16 cellular contexts compared by ENCODE assay signal in genomic region chr16:65576631-65577030, GRCh38.
DNase-seq lines count a peak whose midpoint lies in the region; ATAC-seq and TF ChIP-seq lines count a peak whose summit lies in the region.
"Had no signal": no experiment of that assay in that cellular context is flagged by ENCODE, and none has a peak within 500 bp of the region (broad histone marks: within the 10 kb centered on the region; RNA-seq: fewer than 3 reads in every experiment).

No MANE protein-coding gene starts in this region.

- H3K27me3 Mint-ChIP-seq in neural progenitor cell (ENCODE audit: insufficient read depth, low read depth): peaks cover 8% of the 10 kb centered on the region
- no peaks in the 10 kb centered on the region for H3K27me3 Mint-ChIP-seq in activated CD4-positive, alpha-beta memory T cell treated with anti-CD3 and anti-CD28 coated beads, Interleukin-2, amount 10 ng/mL, durations not matched to agents 7 days and 5 days
- H3K27me3 Mint-ChIP-seq: activated naive CD8-positive, alpha-beta T cell treated with anti-CD3 and anti-CD28 coated beads for 36 hours; effector memory CD8-positive, alpha-beta T cell had no signal

- TF ChIP-seq CTCF in cardiac muscle cell (IDR thresholded peaks at IDR 0.05; ENCODE audit: low read depth, low read length) (peak; percentile 4), NB4 (IDR thresholded peaks at IDR 0.05; ENCODE audit: low read depth, low read length) (peak; percentile 31), neural progenitor cell (IDR thresholded peaks at IDR 0.05) (peak; percentile 52)

- H3K9me3 ChIP-seq in cardiac muscle cell (ENCODE audit: low read depth): no peaks in the 10 kb centered on the region
- no peaks in the 10 kb centered on the region for H3K9me3 ChIP-seq in neural progenitor cell (ENCODE audit: low read depth)

- no peaks in the 10 kb centered on the region for H4K20me1 ChIP-seq in neural progenitor cell (ENCODE audit: low read depth)

- H2AFZ ChIP-seq in neural progenitor cell (replicated peaks): peak overlapping the region; percentile 20

- H3K4me1 ChIP-seq in cardiac muscle cell (ENCODE audit: low read depth) (peaks cover 4% of the 10 kb centered on the region), neural progenitor cell (peaks cover 9% of the 10 kb centered on the region)

- POLR2A ChIA-PET in activated CD4-positive, alpha-beta memory T cell treated with anti-CD3 and anti-CD28 coated beads, Interleukin-2, amount 10 ng/mL, durations not matched to agents 7 days and 5 days (lab: Charles Lee): no interaction called here

- no peak for ATAC-seq in GM19455 (IDR thresholded peaks at IDR 0.05; ENCODE audit: unreplicated experiment)
- ATAC-seq: CD8-positive, alpha-beta T cell; effector memory CD8-positive, alpha-beta T cell; stimulated activated effector memory CD8-positive, alpha-beta T cell treated with anti-CD3 and anti-CD28 coated beads, Interleukin-12 subunit alpha, Interleukin-12 subunit beta, amount 100 ng/mL, for 72 hours had no signal

- H3K4me3 Mint-ChIP-seq in neural progenitor cell: no peak overlapping the region
- no peak overlapping the region for H3K4me3 Mint-ChIP-seq in activated CD4-positive, alpha-beta memory T cell treated with anti-CD3 and anti-CD28 coated beads, Interleukin-2, amount 10 ng/mL, durations not matched to agents 7 days and 5 days
- H3K4me3 Mint-ChIP-seq: activated naive CD8-positive, alpha-beta T cell treated with anti-CD3 and anti-CD28 coated beads for 36 hours; CD8-positive, alpha-beta T cell; effector memory CD8-positive, alpha-beta T cell; stimulated activated effector memory CD8-positive, alpha-beta T cell treated with anti-CD3 and anti-CD28 coated beads, Interleukin-12 subunit alpha, Interleukin-12 subunit beta, amount 100 ng/mL, for 72 hours had no signal

- H3K4me3 ChIP-seq in cardiac muscle cell: no peak overlapping the region
- no peak overlapping the region for H3K4me3 ChIP-seq in NB4 (ENCODE audit: low read depth, low read length)
- H3K4me3 ChIP-seq in neural progenitor cell: no peak overlapping the region

- peaks cover 14% of the 10 kb centered on the region for H3K4me1 Mint-ChIP-seq in neural progenitor cell
- no peaks in the 10 kb centered on the region for H3K4me1 Mint-ChIP-seq in activated CD4-positive, alpha-beta memory T cell treated with anti-CD3 and anti-CD28 coated beads, Interleukin-2, amount 10 ng/mL, durations not matched to agents 7 days and 5 days
- H3K4me1 Mint-ChIP-seq: activated naive CD8-positive, alpha-beta T cell treated with anti-CD3 and anti-CD28 coated beads for 36 hours; stimulated activated effector memory CD8-positive, alpha-beta T cell treated with anti-CD3 and anti-CD28 coated beads, Interleukin-12 subunit alpha, Interleukin-12 subunit beta, amount 100 ng/mL, for 72 hours had no signal

- no peak overlapping the region for H3K27ac ChIP-seq in cardiac muscle cell
- H3K27ac ChIP-seq in neural progenitor cell: no peak overlapping the region

- H3K4me2 ChIP-seq in neural progenitor cell: no peak overlapping the region

- CTCF ChIA-PET in activated CD4-positive, alpha-beta memory T cell treated with anti-CD3 and anti-CD28 coated beads, Interleukin-2, amount 10 ng/mL, durations not matched to agents 7 days and 5 days (lab: Charles Lee): no interaction called here

- H3F3A ChIP-seq in neural progenitor cell (ENCODE audit: low read depth): peaks cover 7% of the 10 kb centered on the region

- peaks cover 2% of the 10 kb centered on the region for H3K36me3 Mint-ChIP-seq in neural progenitor cell
- no peaks in the 10 kb centered on the region for H3K36me3 Mint-ChIP-seq in activated CD4-positive, alpha-beta memory T cell treated with anti-CD3 and anti-CD28 coated beads, Interleukin-2, amount 10 ng/mL, durations not matched to agents 7 days and 5 days (ENCODE audit: low read depth)
- H3K36me3 Mint-ChIP-seq: activated naive CD8-positive, alpha-beta T cell treated with anti-CD3 and anti-CD28 coated beads for 36 hours; CD8-positive, alpha-beta T cell; stimulated activated effector memory CD8-positive, alpha-beta T cell treated with anti-CD3 and anti-CD28 coated beads, Interleukin-12 subunit alpha, Interleukin-12 subunit beta, amount 100 ng/mL, for 72 hours had no signal

- TF ChIP-seq POLR2A in NB4 (IDR thresholded peaks at IDR 0.05; ENCODE audit: extremely low read depth, insufficient read length): no peak

- H3K27ac Mint-ChIP-seq in neural progenitor cell: no peak overlapping the region
- H3K27ac Mint-ChIP-seq in activated CD4-positive, alpha-beta memory T cell treated with anti-CD3 and anti-CD28 coated beads, Interleukin-2, amount 10 ng/mL, durations not matched to agents 7 days and 5 days: no peak overlapping the region
- H3K27ac Mint-ChIP-seq: activated naive CD8-positive, alpha-beta T cell treated with anti-CD3 and anti-CD28 coated beads for 36 hours; CD8-positive, alpha-beta T cell; effector memory CD8-positive, alpha-beta T cell; stimulated activated effector memory CD8-positive, alpha-beta T cell treated with anti-CD3 and anti-CD28 coated beads, Interleukin-12 subunit alpha, Interleukin-12 subunit beta, amount 100 ng/mL, for 72 hours had no signal

- H3K36me3 ChIP-seq in cardiac muscle cell (no peaks in the 10 kb centered on the region), neural progenitor cell (no peaks in the 10 kb centered on the region)

- no peaks in the 10 kb centered on the region for H3K79me2 ChIP-seq in neural progenitor cell (ENCODE audit: low read depth)

- H3K9ac ChIP-seq in neural progenitor cell: no peak overlapping the region

- peak in 1 of 2 donors; percentile 10 for DNase-seq in cardiac muscle cell (ENCODE audit: low read depth in 1 of 2, low spot score in 1 of 2)
- no peak for DNase-seq in cardiac septum (ENCODE audit: low spot score)
- DNase-seq in NB4 (ENCODE audit: low read depth): peak; percentile 26
- DNase-seq in ecto neural progenitor cell (ENCODE audit: low spot score): peak; percentile 54
- DNase-seq in neural progenitor cell (ENCODE audit: low spot score): peak; percentile 70
- DNase-seq in LoVo (ENCODE audit: low spot score): no peak
- DNase-seq in activated CD4-positive, alpha-beta memory T cell treated with anti-CD3 and anti-CD28 coated beads, Interleukin-2, amount 10 ng/mL, durations not matched to agents 7 days and 5 days: no peak
- DNase-seq: ACHN; activated naive CD8-positive, alpha-beta T cell treated with anti-CD3 and anti-CD28 coated beads for 36 hours; CD8-positive, alpha-beta T cell; DMS79 treated with DMSO at 0.1 percent for 48 hours; effector memory CD8-positive, alpha-beta T cell; NCI-H187; NCI-H446 treated with DMSO at 0.1 percent for 48 hours had no signal

- H3K9me3 Mint-ChIP-seq in neural progenitor cell: no peaks in the 10 kb centered on the region
- peaks cover 8% of the 10 kb centered on the region for H3K9me3 Mint-ChIP-seq in activated CD4-positive, alpha-beta memory T cell treated with anti-CD3 and anti-CD28 coated beads, Interleukin-2, amount 10 ng/mL, durations not matched to agents 7 days and 5 days
- H3K9me3 Mint-ChIP-seq: activated naive CD8-positive, alpha-beta T cell treated with anti-CD3 and anti-CD28 coated beads for 36 hours; CD8-positive, alpha-beta T cell had no signal

- no peaks in the 10 kb centered on the region for H3K27me3 ChIP-seq in cardiac muscle cell
- no peaks in the 10 kb centered on the region for H3K27me3 ChIP-seq in neural progenitor cell

- intact Hi-C loops in cardiac septum (cut with DNase I): no loop called here

Comparison
In these comparisons a context has a peak if more than half of its experiments do, and no peak if none do; other contexts are left out.
1. DNase-seq: peak in NB4 (single experiment), ecto neural progenitor cell (single experiment) and neural progenitor cell (single experiment); none in cardiac septum (single experiment), LoVo (single experiment) and activated CD4-positive, alpha-beta memory T cell treated with anti-CD3 and anti-CD28 coated beads, Interleukin-2, amount 10 ng/mL, durations not matched to agents 7 days and 5 days (single experiment).
2. Peak in every context shown above with its lines, with median percentiles within 50 percentile points of each other: CTCF ChIP-seq.